20 cellular contexts compared by ENCODE assay signal in genomic region chr1:78054972-78055371, GRCh38. TPM values are rescaled to one million over a fixed set of nuclear protein-coding genes. Genes with fewer than 3 reads are reported as not detected.
"Had no signal": no experiment of that assay in that cellular context is flagged by ENCODE, and none has a peak within 500 bp of the region (broad histone marks: within the 10 kb centered on the region; RNA-seq: fewer than 3 reads in every experiment).

No MANE protein-coding gene starts in this region.

- DNase-seq: activated CD4-positive, alpha-beta T cell treated with anti-CD3 and anti-CD28 coated beads, Interleukin-2, amount 50 U/mL, for 4 hours; activated effector memory CD4-positive, alpha-beta T cell treated with anti-CD3 and anti-CD28 coated beads, Interleukin-2, amount 50 U/mL, for 16 hours; activated naive CD4-positive, alpha-beta T cell treated with anti-CD3 and anti-CD28 coated beads, Interleukin-2, amount 50 U/mL, for 16 hours; activated T-cell treated with anti-CD3 and anti-CD28 coated beads, Interleukin-2, amount 50 U/mL, for 72 hours; aorta; foreskin melanocyte; kidney; left lung; naive B cell; stimulated activated CD4-positive, alpha-beta T cell treated with anti-CD3 and anti-CD28 coated beads, Interleukin-15, amount 100 ng/mL, for 24 hours; stimulated activated CD4-positive, alpha-beta T cell treated with anti-CD3 and anti-CD28 coated beads, Interleukin-4, amount 100 ng/mL, for 24 hours had no signal

- H3K36me3 ChIP-seq: brain microvascular endothelial cell, left lung, prostate gland, right atrium auricular region, thoracic aorta had no signal

- H3K9me3 ChIP-seq: left lung, prostate gland, right atrium auricular region, thoracic aorta had no signal

- H3K36me3 Mint-ChIP-seq: naive B cell; stimulated activated effector memory CD8-positive, alpha-beta T cell treated with anti-CD3 and anti-CD28 coated beads, Interleukin-12 subunit alpha, Interleukin-12 subunit beta, amount 100 ng/mL, for 72 hours had no signal

- H3K9me3 Mint-ChIP-seq: central memory CD8-positive, alpha-beta T cell; neural crest cell; stimulated activated effector memory CD8-positive, alpha-beta T cell treated with anti-CD3 and anti-CD28 coated beads, Interleukin-12 subunit alpha, Interleukin-12 subunit beta, amount 100 ng/mL, for 72 hours had no signal

- H3K4me1 Mint-ChIP-seq: central memory CD8-positive, alpha-beta T cell; naive B cell; neural crest cell had no signal

- H3K4me1 ChIP-seq: prostate gland had no signal

- ATAC-seq: left lung had no signal

- H3K4me3 ChIP-seq: left lung, prostate gland, right atrium auricular region, skin epidermis, thoracic aorta had no signal

- H3K27ac ChIP-seq: brain microvascular endothelial cell, coronary artery, prostate gland, right atrium auricular region, skin epidermis, thoracic aorta had no signal

- H3K27ac Mint-ChIP-seq: activated T-cell treated with anti-CD3 and anti-CD28 coated beads, Interleukin-2, amount 50 U/mL, for 72 hours; naive B cell; stimulated activated effector memory CD8-positive, alpha-beta T cell treated with anti-CD3 and anti-CD28 coated beads, Interleukin-12 subunit alpha, Interleukin-12 subunit beta, amount 100 ng/mL, for 72 hours had no signal

- H3K4me3 Mint-ChIP-seq: activated T-cell treated with anti-CD3 and anti-CD28 coated beads, Interleukin-2, amount 50 U/mL, for 72 hours; central memory CD8-positive, alpha-beta T cell; naive B cell; neural crest cell; stimulated activated effector memory CD8-positive, alpha-beta T cell treated with anti-CD3 and anti-CD28 coated beads, Interleukin-12 subunit alpha, Interleukin-12 subunit beta, amount 100 ng/mL, for 72 hours had no signal

- H3K27me3 ChIP-seq: brain microvascular endothelial cell, left lung, right atrium auricular region had no signal

- FAIRE-seq: kidney had no signal

RNA-seq across cellular contexts. Expression of gene GIPC2, which starts 9.2 kb away (rescaled TPM):
- total RNA-seq: neural crest cell had no signal
